ENCODE assay signal across 3 cellular contexts in the genomic region with DNA sequence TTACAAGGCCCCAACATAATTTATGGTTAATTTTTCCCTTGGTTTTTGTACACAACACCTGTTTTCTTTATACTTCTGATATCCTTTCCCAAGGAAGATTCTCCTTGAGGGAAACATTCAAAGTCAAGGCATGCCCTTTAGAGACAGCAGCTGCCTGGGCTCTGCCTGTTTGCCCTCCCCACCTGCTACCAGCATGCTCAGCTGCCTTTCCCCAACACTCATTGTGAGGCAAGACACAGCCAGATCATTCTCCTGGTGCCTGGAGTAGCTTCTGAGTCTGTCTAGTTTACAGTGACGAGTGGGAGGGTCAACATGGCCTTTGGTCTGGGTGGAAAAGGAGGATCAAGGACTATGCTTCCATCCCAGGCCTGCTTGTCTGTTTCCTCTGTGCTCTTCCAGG.
"Had no signal": no experiment of that assay in that cellular context is flagged by ENCODE, and none has a peak within 500 bp of the region (broad histone marks: within the 10 kb centered on the region; RNA-seq: fewer than 3 reads in every experiment).

No MANE protein-coding gene starts in this region.

- DNase-seq: H9, HCEC 1CT had no signal

- H3K4me3 ChIP-seq: GM23338 had no signal

- H3K4me2 ChIP-seq: GM23338 had no signal

- H2AFZ ChIP-seq: GM23338 had no signal
